ENCODE assay signal across 1 cellular context in genomic region chr1:185670187-185670627, GRCh38.
TF ChIP-seq lines count a peak whose summit lies in the region.

No MANE protein-coding gene starts in this region.

TF ChIP-seq in SK-N-SH treated with all-trans-retinoic acid at 6 μM for 48 hours, 23 proteins besides CTCF, POLR2A, EP300 and RAD21 (continued from another document):
- TF ChIP-seq GLIS3 (CRISPR knock-in tag; IDR thresholded peaks at IDR 0.05) (no peak), CREB5 (CRISPR knock-in tag; IDR thresholded peaks at IDR 0.05; ENCODE audit: low read depth) (no peak), RARB (CRISPR knock-in tag; IDR thresholded peaks at IDR 0.05) (no peak)
